In the genomic region with DNA sequence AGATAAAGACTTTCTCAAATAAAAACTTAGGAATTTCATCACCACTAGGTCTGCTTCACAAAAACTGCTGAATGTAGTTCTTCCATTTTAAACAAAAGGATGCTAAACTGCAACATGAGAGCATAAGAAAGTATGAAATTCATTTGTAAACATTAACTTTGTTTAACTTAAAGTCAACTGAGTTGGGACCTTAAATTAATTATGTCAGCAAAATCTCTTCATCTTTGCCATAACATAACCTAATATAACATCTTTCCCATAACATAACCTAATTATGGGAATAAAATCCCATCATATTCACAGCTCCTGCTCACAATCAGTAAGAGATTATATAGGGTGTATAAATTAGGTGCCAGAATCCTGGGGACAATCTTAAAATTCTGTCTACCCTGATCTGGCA, we compare ENCODE assay signal across 7 cellular contexts.
"Had no signal": no experiment of that assay in that cellular context is flagged by ENCODE, and none has a peak within 500 bp of the region (broad histone marks: within the 10 kb centered on the region; RNA-seq: fewer than 3 reads in every experiment).

No MANE protein-coding gene starts in this region.

- ATAC-seq: GM12878 had no signal

- DNase-seq: GDM1 had no signal

- H3K4me3 ChIP-seq: GM12878 had no signal

- FAIRE-seq: G401.6, GM12878, GM12891, GM12892, GM18507, GM19239 had no signal
